9 cellular contexts compared by ENCODE assay signal in genomic region chr21:29017639-29018237, GRCh38. TPM values are rescaled to one million over a fixed set of nuclear protein-coding genes. Genes with fewer than 3 reads are reported as not detected.
DNase-seq lines count a peak whose midpoint lies in the region; ATAC-seq and TF ChIP-seq lines count a peak whose summit lies in the region.
"Had no signal": no experiment of that assay in that cellular context is flagged by ENCODE, and none has a peak within 500 bp of the region (broad histone marks: within the 10 kb centered on the region; RNA-seq: fewer than 3 reads in every experiment).

No MANE protein-coding gene starts in this region.

- H3K36me3 ChIP-seq in SU-DHL-6 (ENCODE audit: low read length), result no peaks in the 10 kb centered on the region
- H3K36me3 ChIP-seq in hepatocyte (replicated peaks; ENCODE audit: insufficient read depth, low read depth), result no peaks in the 10 kb centered on the region
- H3K36me3 ChIP-seq in thoracic aorta, result no peaks in the 10 kb centered on the region
- H3K36me3 ChIP-seq in upper lobe of left lung, result no peaks in the 10 kb centered on the region

- no peak for DNase-seq in activated T-cell treated with anti-CD3 and anti-CD28 coated beads, Interleukin-2, amount 50 U/mL, for 4 hours
- no peak for DNase-seq in activated T-cell treated with anti-CD3 and anti-CD28 coated beads, Interleukin-2, amount 50 U/mL, for 1 hour
- DNase-seq in hepatocyte (ENCODE audit: low spot score) (no peak), thoracic aorta (ENCODE audit: low spot score) (no peak), SK-N-DZ (ENCODE audit: low spot score) (no peak), upper lobe of left lung (no peak), amniotic stem cell (lab: John Stamatoyannopoulos, UW) (no peak)
- DNase-seq: DMS 273 treated with DMSO at 0.1 percent for 48 hours had no signal

- H3K4me3 ChIP-seq in SU-DHL-6 (ENCODE audit: insufficient read depth, low read length, poor library complexity, severe bottlenecking) (peak overlapping the region; percentile 94), hepatocyte (no peak overlapping the region), thoracic aorta (peak overlapping the region; percentile 90), upper lobe of left lung (peak overlapping the region in 2 of 4 donors; percentile 92 to 98)

- H3K9me3 ChIP-seq in SU-DHL-6 (ENCODE audit: insufficient read depth, low read length) (no peaks in the 10 kb centered on the region), hepatocyte (ENCODE audit: low read depth) (no peaks in the 10 kb centered on the region), thoracic aorta (no peaks in the 10 kb centered on the region), upper lobe of left lung (no peaks in the 10 kb centered on the region)

- TF ChIP-seq EP300 in upper lobe of left lung (IDR thresholded peaks at IDR 0.05), result no peak

- H2AFZ ChIP-seq in SU-DHL-6 (ENCODE audit: low read depth, low read length, severe bottlenecking) (peak overlapping the region; percentile 8), hepatocyte (peak overlapping the region; percentile 85)

- H3K79me2 ChIP-seq in SU-DHL-6 (ENCODE audit: insufficient read depth, low read length), result peaks cover 32% of the 10 kb centered on the region
- H3K79me2 ChIP-seq in hepatocyte, result peaks cover 19% of the 10 kb centered on the region

- H3K27ac ChIP-seq in SU-DHL-6 (ENCODE audit: low read depth, low read length) (peak overlapping the region; percentile 79), hepatocyte (no peak overlapping the region), thoracic aorta (peak overlapping the region in 1 of 2 donors; percentile 61), upper lobe of left lung (no peak overlapping the region)

- no peaks in the 10 kb centered on the region for H3K4me1 ChIP-seq in hepatocyte (ENCODE audit: insufficient read depth)
- peaks cover 13 to 21% of the 10 kb centered on the region in 2 donors for H3K4me1 ChIP-seq in thoracic aorta (ENCODE audit: control insufficient read depth in 1 of 2, low read depth in 2 of 2)
- H3K4me1 ChIP-seq in upper lobe of left lung, result peaks cover 14 to 24% (median 16%) of the 10 kb centered on the region in 4 donors

- no peaks in the 10 kb centered on the region for H3K9me2 ChIP-seq in SU-DHL-6 (replicated peaks; ENCODE audit: insufficient read depth, low read length)
- no peaks in the 10 kb centered on the region for H3K9me2 ChIP-seq in hepatocyte (replicated peaks; ENCODE audit: insufficient read depth)

- no peak for ATAC-seq in activated T-cell treated with anti-CD3 and anti-CD28 coated beads, Interleukin-2, amount 50 U/mL, for 4 hours
- no peak for ATAC-seq in thoracic aorta (ENCODE audit: insufficient number of reproducible peaks, low FRiP score, low read depth)
- ATAC-seq in upper lobe of left lung (ENCODE audit: low FRiP score in 2 of 2), result no peak

- peak overlapping the region; percentile 100 for H3K9ac ChIP-seq in SU-DHL-6 (ENCODE audit: low read length)

- H3K4me1 Mint-ChIP-seq in activated T-cell treated with anti-CD3 and anti-CD28 coated beads, Interleukin-2, amount 50 U/mL, for 4 hours (ENCODE audit: low read depth), result peaks cover 27% of the 10 kb centered on the region

- TF ChIP-seq CTCF in SU-DHL-6 (IDR thresholded peaks at IDR 0.05; ENCODE audit: insufficient read depth, low read length, poor library complexity, severe bottlenecking), result no peak
- no peak for TF ChIP-seq CTCF in hepatocyte (IDR thresholded peaks at IDR 0.05; ENCODE audit: poor library complexity)
- TF ChIP-seq CTCF in thoracic aorta (IDR thresholded peaks at IDR 0.05), result no peak
- TF ChIP-seq CTCF in upper lobe of left lung (IDR thresholded peaks at IDR 0.05), result no peak

- H3K9me3 Mint-ChIP-seq in activated T-cell treated with anti-CD3 and anti-CD28 coated beads, Interleukin-2, amount 50 U/mL, for 4 hours, result no peaks in the 10 kb centered on the region

- no peaks in the 10 kb centered on the region for H3K27me3 ChIP-seq in SU-DHL-6 (ENCODE audit: low read length)
- H3K27me3 ChIP-seq in hepatocyte, result no peaks in the 10 kb centered on the region
- H3K27me3 ChIP-seq in thoracic aorta (replicated peaks; ENCODE audit: insufficient read depth), result no peaks in the 10 kb centered on the region
- no peaks in the 10 kb centered on the region for H3K27me3 ChIP-seq in upper lobe of left lung

- H3F3A ChIP-seq in SU-DHL-6 (ENCODE audit: insufficient read depth), result peaks cover 24% of the 10 kb centered on the region

- peak overlapping the region; percentile 89 for H3K4me3 Mint-ChIP-seq in activated T-cell treated with anti-CD3 and anti-CD28 coated beads, Interleukin-2, amount 50 U/mL, for 4 hours

- no peaks in the 10 kb centered on the region for H3K36me3 Mint-ChIP-seq in activated T-cell treated with anti-CD3 and anti-CD28 coated beads, Interleukin-2, amount 50 U/mL, for 4 hours (ENCODE audit: insufficient read depth)

- H3K27me3 Mint-ChIP-seq in activated T-cell treated with anti-CD3 and anti-CD28 coated beads, Interleukin-2, amount 50 U/mL, for 4 hours (ENCODE audit: low read depth), result no peaks in the 10 kb centered on the region

- no peak for TF ChIP-seq POLR2A in upper lobe of left lung (IDR thresholded peaks at IDR 0.05)

- 93% methylated on average over 6 of the region's 6 CpGs for WGBS in hepatocyte (ENCODE audit: low lambda C conversion rate, missing lambda C conversion rate)
- 80 to 84% methylated on average over 6 of the region's 6 CpGs for WGBS in upper lobe of left lung, 2 donors

- peak overlapping the region; percentile 94 for H3K4me2 ChIP-seq in SU-DHL-6 (ENCODE audit: low read depth, low read length, poor library complexity, severe bottlenecking)
- peak overlapping the region; percentile 71 for H3K4me2 ChIP-seq in hepatocyte

- H4K20me1 ChIP-seq in SU-DHL-6 (ENCODE audit: low read depth, low read length) (no peaks in the 10 kb centered on the region), hepatocyte (ENCODE audit: insufficient read depth, poor library complexity, severe bottlenecking) (no peaks in the 10 kb centered on the region)

RNA-seq across cellular contexts. Expression of gene RWDD2B, which starts 1.4 kb away (rescaled TPM):
- total RNA-seq in activated T-cell treated with anti-CD3 and anti-CD28 coated beads, Interleukin-2, amount 50 U/mL, for 4 hours, result 1 to 10 TPM; 6.9 to 8.5 (median 7.0) TPM
- 7.8 and 9.8 TPM in 2 replicates for total RNA-seq in hepatocyte
- 3.9 and 4.7 TPM in 2 replicates for polyA plus RNA-seq in hepatocyte
- total RNA-seq in thoracic aorta, result 10 to 100 TPM; 11.4 to 17.6 TPM
- 14.8 and 15.7 TPM in 2 replicates for polyA plus RNA-seq in SK-N-DZ (2014; cell fraction: cytosol; rRNA removed)
- 8.6 and 10.6 TPM in 2 replicates for polyA plus RNA-seq in SK-N-DZ (2014; cell fraction: nucleus; rRNA removed)
- 10 to 100 TPM in 2 of 6 donors, 1 to 10 TPM in 4; 2.1 to 13.4 (median 8.6) TPM for total RNA-seq in upper lobe of left lung

RNA-seq across cellular contexts. Expression of gene USP16, which starts 6.7 kb away (rescaled TPM):
- total RNA-seq in activated T-cell treated with anti-CD3 and anti-CD28 coated beads, Interleukin-2, amount 50 U/mL, for 4 hours, result 10 to 100 TPM; 54.7 to 61.1 (median 58.0) TPM
- 30.7 and 35.8 TPM in 2 replicates for total RNA-seq in hepatocyte
- 25.9 and 35.6 TPM in 2 replicates for polyA plus RNA-seq in hepatocyte
- total RNA-seq in thoracic aorta, result 10 to 100 TPM; 34.5 to 38.9 TPM
- polyA plus RNA-seq in SK-N-DZ (2014; cell fraction: cytosol; rRNA removed), result 28.3 and 29.2 TPM in 2 replicates
- 33.3 and 36.1 TPM in 2 replicates for polyA plus RNA-seq in SK-N-DZ (2014; cell fraction: nucleus; rRNA removed)
- 10 to 100 TPM; 23.0 to 50.0 (median 29.3) TPM for total RNA-seq in upper lobe of left lung

RNA-seq across cellular contexts. Expression of gene LTN1, which starts 25.1 kb away (rescaled TPM):
- 10 to 100 TPM; 19.6 to 21.7 (median 20.6) TPM for total RNA-seq in activated T-cell treated with anti-CD3 and anti-CD28 coated beads, Interleukin-2, amount 50 U/mL, for 4 hours
- total RNA-seq in hepatocyte (31.2 and 35.8 TPM in 2 replicates), thoracic aorta (10 to 100 TPM; 23.4 to 26.8 TPM), upper lobe of left lung (10 to 100 TPM in 5 of 6 donors, 1 to 10 TPM in 1; 7.4 to 45.6 (median 21.4) TPM)
- 9.3 and 9.7 TPM in 2 replicates for polyA plus RNA-seq in hepatocyte
- 14.8 and 21.2 TPM in 2 replicates for polyA plus RNA-seq in SK-N-DZ (2014; cell fraction: cytosol; rRNA removed)
- 28.8 and 38.9 TPM in 2 replicates for polyA plus RNA-seq in SK-N-DZ (2014; cell fraction: nucleus; rRNA removed)

RNA-seq across cellular contexts. Expression of gene CCT8, which starts 55.7 kb away (rescaled TPM):
- 100 to 1,000 TPM; 417 to 558 (median 510) TPM for total RNA-seq in activated T-cell treated with anti-CD3 and anti-CD28 coated beads, Interleukin-2, amount 50 U/mL, for 4 hours
- 178 and 196 TPM in 2 replicates for total RNA-seq in hepatocyte
- 118 and 125 TPM in 2 replicates for polyA plus RNA-seq in hepatocyte
- 100 to 1,000 TPM in 1 of 2 donors, 10 to 100 TPM in 1; 76.9 to 110 TPM for total RNA-seq in thoracic aorta
- polyA plus RNA-seq in SK-N-DZ (2014; cell fraction: cytosol; rRNA removed), result 337 and 354 TPM in 2 replicates
- polyA plus RNA-seq in SK-N-DZ (2014; cell fraction: nucleus; rRNA removed), result 193 and 255 TPM in 2 replicates
- 100 to 1,000 TPM in 3 of 6 donors, 10 to 100 TPM in 3; 39.8 to 133 (median 99.0) TPM for total RNA-seq in upper lobe of left lung
